Comparison of ENCODE assay signal across 12 cellular contexts in genomic region chr5:140554454-140554853, GRCh38. TPM values are rescaled to one million over a fixed set of nuclear protein-coding genes. Genes with fewer than 3 reads are reported as not detected.
DNase-seq lines count a peak whose midpoint lies in the region; ATAC-seq, FAIRE-seq and TF ChIP-seq lines count a peak whose summit lies in the region.
"Had no signal": no experiment of that assay in that cellular context is flagged by ENCODE, and none has a peak within 500 bp of the region (broad histone marks: within the 10 kb centered on the region; RNA-seq: fewer than 3 reads in every experiment).

No MANE protein-coding gene starts in this region.

- no peak overlapping the region for H3K9ac ChIP-seq in PC-3 (ENCODE audit: low read length)

- no peak for FAIRE-seq in urothelium cell line (lab: Jason Lieb, UNC)

- peaks cover 45% of the 10 kb centered on the region for H3K79me2 ChIP-seq in PC-3 (ENCODE audit: low read length)

- TF ChIP-seq CTCF in PC-3 (conservative IDR thresholded peaks at IDR 0.05; ENCODE audit: low read depth, low read length): no peak
- no peak for TF ChIP-seq CTCF in epithelial cell of esophagus (IDR thresholded peaks at IDR 0.05; ENCODE audit: insufficient read depth, low read depth, low read length, missing control alignments)

- H3K27me3 ChIP-seq in PC-3 (ENCODE audit: low read length): no peaks in the 10 kb centered on the region
- H3K27me3 ChIP-seq: dorsolateral prefrontal cortex had no signal

- ATAC-seq in activated T-cell treated with anti-CD3 and anti-CD28 coated beads, Interleukin-2, amount 50 U/mL, for 72 hours (replicated peaks in 1 of 2): peak in 1 of 2 donors; percentile 17
- no peak for ATAC-seq in PC-3
- ATAC-seq in stimulated activated naive CD8-positive, alpha-beta T cell treated with anti-CD3 and anti-CD28 coated beads, Interleukin-15, Interleukin-2, amounts not matched to agents 100 U/mL and 50 U/mL, for 24 hours: peak; percentile 7
- ATAC-seq in HG02884 (IDR thresholded peaks at IDR 0.05; ENCODE audit: unreplicated experiment): no peak
- ATAC-seq in GM19395 (IDR thresholded peaks at IDR 0.05; ENCODE audit: unreplicated experiment): no peak

- peaks cover 21 to 27% of the 10 kb centered on the region in 2 donors for H3K36me3 Mint-ChIP-seq in activated T-cell treated with anti-CD3 and anti-CD28 coated beads, Interleukin-2, amount 50 U/mL, for 72 hours (ENCODE audit: insufficient read depth in 2 of 2)

- no peak for DNase-seq in activated T-cell treated with anti-CD3 and anti-CD28 coated beads, Interleukin-2, amount 50 U/mL, for 72 hours
- DNase-seq in activated T-cell treated with anti-CD3 and anti-CD28 coated beads for 4 hours (no peak), PC-3 (no peak), epithelial cell of esophagus (ENCODE audit: low read depth) (peak; percentile 82), urothelium cell line (ENCODE audit: low spot score) (no peak)
- DNase-seq in stimulated activated naive CD8-positive, alpha-beta T cell treated with anti-CD3 and anti-CD28 coated beads, Interleukin-15, Interleukin-2, amounts not matched to agents 100 U/mL and 50 U/mL, for 24 hours: no peak
- DNase-seq: activated CD4-positive, alpha-beta T cell treated with anti-CD3 and anti-CD28 coated beads, Interleukin-2, amount 50 U/mL, for 4 hours; COR-L47; dorsolateral prefrontal cortex had no signal

- H2AFZ ChIP-seq in PC-3 (ENCODE audit: low read length): no peak overlapping the region

- peak overlapping the region; percentile 88 to 91 for H3K4me3 Mint-ChIP-seq in activated T-cell treated with anti-CD3 and anti-CD28 coated beads, Interleukin-2, amount 50 U/mL, for 72 hours

- no peaks in the 10 kb centered on the region for H4K20me1 ChIP-seq in PC-3 (ENCODE audit: low read length)

- H3K4me1 ChIP-seq in PC-3 (ENCODE audit: insufficient read depth, low read length): peaks cover 31% of the 10 kb centered on the region

- H3K4me2 ChIP-seq in PC-3 (ENCODE audit: low read length): no peak overlapping the region

- BruUV-seq in PC-3 (replicated peaks; lab: Mats Ljungman, UMichigan): no TSS peak

- H3K27me3 Mint-ChIP-seq in activated T-cell treated with anti-CD3 and anti-CD28 coated beads, Interleukin-2, amount 50 U/mL, for 72 hours (ENCODE audit: low read depth): no peaks in the 10 kb centered on the region

- H3K4me1 Mint-ChIP-seq in activated T-cell treated with anti-CD3 and anti-CD28 coated beads, Interleukin-2, amount 50 U/mL, for 72 hours (ENCODE audit: low read depth): peaks cover 78% of the 10 kb centered on the region

- intact Hi-C loops in PC-3 (cut with micrococcal nuclease): no loop called here

- peak overlapping the region; percentile 95 for H3K27ac Mint-ChIP-seq in activated T-cell treated with anti-CD3 and anti-CD28 coated beads, Interleukin-2, amount 50 U/mL, for 72 hours

- no peaks in the 10 kb centered on the region for H3K9me3 Mint-ChIP-seq in activated T-cell treated with anti-CD3 and anti-CD28 coated beads, Interleukin-2, amount 50 U/mL, for 72 hours

- H3K4me3 ChIP-seq in PC-3 (ENCODE audit: low read length): no peak overlapping the region
- H3K4me3 ChIP-seq in epithelial cell of esophagus (ENCODE audit: low read length): no peak overlapping the region

- no peaks in the 10 kb centered on the region for H3K9me2 ChIP-seq in PC-3 (replicated peaks; ENCODE audit: low read length)

- no peaks in the 10 kb centered on the region for H3F3A ChIP-seq in PC-3 (ENCODE audit: low read length, unreplicated experiment)

- POLR2A ChIA-PET in PC-3 (lab: Charles Lee; ENCODE audit: unreplicated experiment): no interaction called here

- CTCF ChIA-PET in PC-3 (lab: Charles Lee): no interaction called here

- peak overlapping the region; percentile 44 for H3K27ac ChIP-seq in PC-3 (ENCODE audit: low read length)

- H3K36me3 ChIP-seq in PC-3 (ENCODE audit: low read depth, low read length): peaks cover 21% of the 10 kb centered on the region; the same call in 1 of the 2 replicates

- no peaks in the 10 kb centered on the region for H3K9me3 ChIP-seq in PC-3 (ENCODE audit: low read length)

RNA-seq across cellular contexts. Expression of gene SRA1, which starts 2.8 kb away (rescaled TPM):
- total RNA-seq in activated T-cell treated with anti-CD3 and anti-CD28 coated beads, Interleukin-2, amount 50 U/mL, for 72 hours: 10 to 100 TPM; 50.8 to 61.1 TPM
- total RNA-seq in PC-3 (2014; rRNA removed): 48.6 and 55.8 TPM in 2 replicates

RNA-seq across cellular contexts. Expression of gene EIF4EBP3, which starts 7.0 kb away (rescaled TPM):
- 10 to 100 TPM; 14.4 to 16.8 TPM for total RNA-seq in activated T-cell treated with anti-CD3 and anti-CD28 coated beads, Interleukin-2, amount 50 U/mL, for 72 hours
- total RNA-seq in PC-3 (2014; rRNA removed): not detected in 2 replicates
- total RNA-seq: skeletal muscle tissue had no signal

RNA-seq across cellular contexts. Expression of gene APBB3, which starts 9.9 kb away (rescaled TPM):
- 10 to 100 TPM; 33.8 to 38.2 TPM for total RNA-seq in activated T-cell treated with anti-CD3 and anti-CD28 coated beads, Interleukin-2, amount 50 U/mL, for 72 hours
- total RNA-seq in PC-3 (2014; rRNA removed): 11.4 and 13.6 TPM in 2 replicates

RNA-seq across cellular contexts. Expression of gene SLC35A4, which starts 10.2 kb away (rescaled TPM):
- total RNA-seq in activated T-cell treated with anti-CD3 and anti-CD28 coated beads, Interleukin-2, amount 50 U/mL, for 72 hours: 10 to 100 TPM; 52.7 to 69.3 TPM
- 25.0 and 29.1 TPM in 2 replicates for total RNA-seq in PC-3 (2014; rRNA removed)

Comparison
In these comparisons a context has a peak if more than half of its experiments do, and no peak if none do; other contexts are left out.
1. RNA of gene EIF4EBP3, which starts 7.0 kb away (total RNA-seq): 14.4 to 16.8 TPM in activated T-cell treated with anti-CD3 and anti-CD28 coated beads, Interleukin-2, amount 50 U/mL, for 72 hours; not detected in PC-3; every median in the first group is over 10 times any median in the second.